Comparison of ENCODE assay signal across 1 cellular context in the genomic region with DNA sequence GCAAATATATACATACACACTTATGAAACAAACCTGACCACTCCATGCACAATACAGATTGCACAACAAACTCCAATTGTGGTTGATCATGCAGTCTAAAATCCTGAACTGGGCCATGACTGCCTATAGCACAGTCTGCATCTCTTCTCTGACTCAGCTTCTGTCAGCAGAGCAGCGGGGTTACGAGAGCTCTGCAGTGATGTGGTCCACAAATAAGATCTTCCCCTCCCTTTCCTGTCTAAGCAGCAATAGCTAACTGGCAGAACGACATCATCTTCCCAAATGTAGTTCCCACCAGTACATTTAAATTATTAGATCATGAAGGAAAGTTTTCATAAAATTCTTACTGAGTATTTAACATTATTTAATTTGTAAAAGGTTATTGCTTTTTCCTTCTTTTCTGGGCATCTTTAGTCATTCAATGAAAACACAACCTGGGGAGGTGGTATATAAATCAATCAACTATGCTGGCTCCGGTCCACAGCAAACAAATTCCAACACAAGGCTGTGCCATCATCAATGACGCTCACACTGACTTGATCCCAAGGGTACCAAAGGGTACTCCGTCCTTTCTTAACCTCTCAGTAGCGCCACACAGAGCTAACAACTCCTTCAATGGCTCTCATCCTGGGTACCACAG.
A peak's percentile ranks its signal among the peaks of the same experiment; 100 is the strongest.
TF ChIP-seq lines count a peak whose summit lies in the region.

No MANE protein-coding gene starts in this region.

TF ChIP-seq in HEK293, 187 proteins besides CTCF, POLR2A, EP300 and RAD21 (continued from another document and continues in another):
- TF ChIP-seq ZBTB11 (tag by site-specific recombination; conservative IDR thresholded peaks at IDR 0.05; ENCODE audit: low read depth) = peak; percentile 90
- no peak for TF ChIP-seq ZNF510 (tag by site-specific recombination; IDR thresholded peaks at IDR 0.05; ENCODE audit: insufficient replicate concordance)
- TF ChIP-seq KLF8 (tag by site-specific recombination; IDR thresholded peaks at IDR 0.05) = no peak
- no peak for TF ChIP-seq GFI1B (tag by site-specific recombination; IDR thresholded peaks at IDR 0.05)
- no peak for TF ChIP-seq TCF7L2 (IDR thresholded peaks at IDR 0.05; ENCODE audit: borderline replicate concordance, low read depth, low read length)
- TF ChIP-seq, protein P1, sequence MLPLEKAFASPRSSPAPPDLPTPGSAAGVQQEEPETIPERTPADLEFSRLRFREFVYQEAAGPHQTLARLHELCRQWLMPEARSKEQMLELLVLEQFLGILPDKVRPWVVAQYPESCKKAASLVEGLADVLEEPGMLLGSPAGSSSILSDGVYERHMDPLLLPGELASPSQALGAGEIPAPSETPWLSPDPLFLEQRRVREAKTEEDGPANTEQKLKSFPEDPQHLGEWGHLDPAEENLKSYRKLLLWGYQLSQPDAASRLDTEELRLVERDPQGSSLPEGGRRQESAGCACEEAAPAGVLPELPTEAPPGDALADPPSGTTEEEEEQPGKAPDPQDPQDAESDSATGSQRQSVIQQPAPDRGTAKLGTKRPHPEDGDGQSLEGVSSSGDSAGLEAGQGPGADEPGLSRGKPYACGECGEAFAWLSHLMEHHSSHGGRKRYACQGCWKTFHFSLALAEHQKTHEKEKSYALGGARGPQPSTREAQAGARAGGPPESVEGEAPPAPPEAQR (tag by site-specific recombination; IDR thresholded peaks at IDR 0.05) = no peak
- no peak for TF ChIP-seq ZNF558 (tag by site-specific recombination; IDR thresholded peaks at IDR 0.05)
- peak; percentile 66; the same call in 1 of the 2 replicates for TF ChIP-seq ZNF843 (tag by site-specific recombination; IDR thresholded peaks at IDR 0.05)
- TF ChIP-seq, protein P2, sequence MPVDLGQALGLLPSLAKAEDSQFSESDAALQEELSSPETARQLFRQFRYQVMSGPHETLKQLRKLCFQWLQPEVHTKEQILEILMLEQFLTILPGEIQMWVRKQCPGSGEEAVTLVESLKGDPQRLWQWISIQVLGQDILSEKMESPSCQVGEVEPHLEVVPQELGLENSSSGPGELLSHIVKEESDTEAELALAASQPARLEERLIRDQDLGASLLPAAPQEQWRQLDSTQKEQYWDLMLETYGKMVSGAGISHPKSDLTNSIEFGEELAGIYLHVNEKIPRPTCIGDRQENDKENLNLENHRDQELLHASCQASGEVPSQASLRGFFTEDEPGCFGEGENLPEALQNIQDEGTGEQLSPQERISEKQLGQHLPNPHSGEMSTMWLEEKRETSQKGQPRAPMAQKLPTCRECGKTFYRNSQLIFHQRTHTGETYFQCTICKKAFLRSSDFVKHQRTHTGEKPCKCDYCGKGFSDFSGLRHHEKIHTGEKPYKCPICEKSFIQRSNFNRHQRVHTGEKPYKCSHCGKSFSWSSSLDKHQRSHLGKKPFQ (tag by site-specific recombination; IDR thresholded peaks at IDR 0.05) = 0 out of 2 replicates have a peak, but pooled peaks have one; percentile 33
- TF ChIP-seq, protein P3, sequence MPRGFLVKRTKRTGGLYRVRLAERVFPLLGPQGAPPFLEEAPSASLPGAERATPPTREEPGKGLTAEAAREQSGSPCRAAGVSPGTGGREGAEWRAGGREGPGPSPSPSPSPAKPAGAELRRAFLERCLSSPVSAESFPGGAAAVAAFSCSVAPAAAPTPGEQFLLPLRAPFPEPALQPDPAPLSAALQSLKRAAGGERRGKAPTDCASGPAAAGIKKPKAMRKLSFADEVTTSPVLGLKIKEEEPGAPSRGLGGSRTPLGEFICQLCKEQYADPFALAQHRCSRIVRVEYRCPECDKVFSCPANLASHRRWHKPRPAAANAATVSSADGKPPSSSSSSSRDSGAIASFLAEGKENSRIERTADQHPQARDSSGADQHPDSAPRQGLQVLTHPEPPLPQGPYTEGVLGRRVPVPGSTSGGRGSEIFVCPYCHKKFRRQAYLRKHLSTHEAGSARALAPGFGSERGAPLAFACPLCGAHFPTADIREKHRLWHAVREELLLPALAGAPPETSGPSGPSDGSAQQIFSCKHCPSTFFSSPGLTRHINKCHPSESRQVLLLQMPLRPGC (tag by site-specific recombination; IDR thresholded peaks at IDR 0.05) = peak; percentile 85
- TF ChIP-seq ZIC2 (tag by site-specific recombination; IDR thresholded peaks at IDR 0.05) = no peak
- no peak for TF ChIP-seq ZNF311 (tag by site-specific recombination; IDR thresholded peaks at IDR 0.05; ENCODE audit: borderline replicate concordance)
- TF ChIP-seq ZNF10 (tag by site-specific recombination; IDR thresholded peaks at IDR 0.05) = no peak
- TF ChIP-seq, protein P4, sequence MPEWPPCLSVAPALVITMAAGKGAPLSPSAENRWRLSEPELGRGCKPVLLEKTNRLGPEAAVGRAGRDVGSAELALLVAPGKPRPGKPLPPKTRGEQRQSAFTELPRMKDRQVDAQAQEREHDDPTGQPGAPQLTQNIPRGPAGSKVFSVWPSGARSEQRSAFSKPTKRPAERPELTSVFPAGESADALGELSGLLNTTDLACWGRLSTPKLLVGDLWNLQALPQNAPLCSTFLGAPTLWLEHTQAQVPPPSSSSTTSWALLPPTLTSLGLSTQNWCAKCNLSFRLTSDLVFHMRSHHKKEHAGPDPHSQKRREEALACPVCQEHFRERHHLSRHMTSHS (tag by site-specific recombination; IDR thresholded peaks at IDR 0.05) = no peak
- no peak for TF ChIP-seq ZNF596 (tag by site-specific recombination; IDR thresholded peaks at IDR 0.05)
- TF ChIP-seq RBAK (tag by site-specific recombination; IDR thresholded peaks at IDR 0.05) = no peak
- TF ChIP-seq ZNF513 (tag by site-specific recombination; IDR thresholded peaks at IDR 0.05) = no peak
- TF ChIP-seq ZBTB1 (tag by site-specific recombination; IDR thresholded peaks at IDR 0.05) = no peak; the same call in 1 of the 2 replicates
- TF ChIP-seq ZNF416 (tag by site-specific recombination; IDR thresholded peaks at IDR 0.05) = no peak
- TF ChIP-seq ZNF791 (tag by site-specific recombination; IDR thresholded peaks at IDR 0.05) = no peak
- no peak for TF ChIP-seq ZNF26 (tag by site-specific recombination; IDR thresholded peaks at IDR 0.05)
- no peak for TF ChIP-seq ZNF561 (tag by site-specific recombination; IDR thresholded peaks at IDR 0.05; ENCODE audit: borderline replicate concordance)
- peak; percentile 87; the same call in 1 of the 2 replicates for TF ChIP-seq ZNF660 (tag by site-specific recombination; IDR thresholded peaks at IDR 0.05)
- TF ChIP-seq ZNF530 (tag by site-specific recombination; IDR thresholded peaks at IDR 0.05; ENCODE audit: low read depth) = no peak
- TF ChIP-seq, protein P5, sequence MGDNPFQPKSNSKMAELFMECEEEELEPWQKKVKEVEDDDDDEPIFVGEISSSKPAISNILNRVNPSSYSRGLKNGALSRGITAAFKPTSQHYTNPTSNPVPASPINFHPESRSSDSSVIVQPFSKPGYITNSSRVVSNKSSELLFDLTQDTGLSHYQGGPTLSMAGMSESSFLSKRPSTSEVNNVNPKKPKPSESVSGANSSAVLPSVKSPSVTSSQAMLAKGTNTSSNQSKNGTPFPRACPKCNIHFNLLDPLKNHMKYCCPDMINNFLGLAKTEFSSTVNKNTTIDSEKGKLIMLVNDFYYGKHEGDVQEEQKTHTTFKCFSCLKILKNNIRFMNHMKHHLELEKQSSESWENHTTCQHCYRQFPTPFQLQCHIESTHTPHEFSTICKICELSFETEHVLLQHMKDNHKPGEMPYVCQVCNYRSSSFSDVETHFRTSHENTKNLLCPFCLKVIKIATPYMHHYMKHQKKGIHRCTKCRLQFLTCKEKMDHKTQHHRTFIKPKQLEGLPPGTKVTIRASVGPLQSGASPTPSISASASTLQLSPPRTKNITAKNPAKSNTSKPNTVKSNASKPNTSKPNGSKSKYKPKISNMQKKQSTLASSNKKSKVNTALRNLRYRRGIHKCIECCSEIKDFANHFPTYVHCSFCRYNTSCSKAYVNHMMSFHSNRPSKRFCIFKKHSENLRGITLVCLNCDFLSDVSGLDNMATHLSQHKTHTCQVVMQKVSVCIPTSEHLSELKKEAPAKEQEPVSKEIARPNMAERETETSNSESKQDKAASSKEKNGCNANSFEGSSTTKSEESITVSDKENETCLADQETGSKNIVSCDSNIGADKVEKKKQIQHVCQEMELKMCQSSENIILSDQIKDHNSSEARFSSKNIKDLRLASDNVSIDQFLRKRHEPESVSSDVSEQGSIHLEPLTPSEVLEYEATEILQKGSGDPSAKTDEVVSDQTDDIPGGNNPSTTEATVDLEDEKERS (tag by site-specific recombination; IDR thresholded peaks at IDR 0.05) = no peak
- 0 out of 2 replicates have a peak, but pooled peaks have one; percentile 17 for TF ChIP-seq ZFP37 (tag by site-specific recombination; IDR thresholded peaks at IDR 0.05)
- no peak for TF ChIP-seq MYNN (tag by site-specific recombination; IDR thresholded peaks at IDR 0.05; ENCODE audit: borderline replicate concordance)
- no peak for TF ChIP-seq ZFP41 (tag by site-specific recombination; IDR thresholded peaks at IDR 0.05; ENCODE audit: borderline replicate concordance)
- no peak; the same call in 1 of the 2 replicates for TF ChIP-seq ZNF639 (tag by site-specific recombination; IDR thresholded peaks at IDR 0.05)
- no peak for TF ChIP-seq ZNF146 (tag by site-specific recombination; IDR thresholded peaks at IDR 0.05)
- TF ChIP-seq KLF7 (tag by site-specific recombination; IDR thresholded peaks at IDR 0.05; ENCODE audit: borderline replicate concordance) = no peak
- TF ChIP-seq ZNF670 (tag by site-specific recombination; IDR thresholded peaks at IDR 0.05; ENCODE audit: low read depth) = no peak
- no peak for TF ChIP-seq OVOL3 (tag by site-specific recombination; IDR thresholded peaks at IDR 0.05)
